In the genomic region with DNA sequence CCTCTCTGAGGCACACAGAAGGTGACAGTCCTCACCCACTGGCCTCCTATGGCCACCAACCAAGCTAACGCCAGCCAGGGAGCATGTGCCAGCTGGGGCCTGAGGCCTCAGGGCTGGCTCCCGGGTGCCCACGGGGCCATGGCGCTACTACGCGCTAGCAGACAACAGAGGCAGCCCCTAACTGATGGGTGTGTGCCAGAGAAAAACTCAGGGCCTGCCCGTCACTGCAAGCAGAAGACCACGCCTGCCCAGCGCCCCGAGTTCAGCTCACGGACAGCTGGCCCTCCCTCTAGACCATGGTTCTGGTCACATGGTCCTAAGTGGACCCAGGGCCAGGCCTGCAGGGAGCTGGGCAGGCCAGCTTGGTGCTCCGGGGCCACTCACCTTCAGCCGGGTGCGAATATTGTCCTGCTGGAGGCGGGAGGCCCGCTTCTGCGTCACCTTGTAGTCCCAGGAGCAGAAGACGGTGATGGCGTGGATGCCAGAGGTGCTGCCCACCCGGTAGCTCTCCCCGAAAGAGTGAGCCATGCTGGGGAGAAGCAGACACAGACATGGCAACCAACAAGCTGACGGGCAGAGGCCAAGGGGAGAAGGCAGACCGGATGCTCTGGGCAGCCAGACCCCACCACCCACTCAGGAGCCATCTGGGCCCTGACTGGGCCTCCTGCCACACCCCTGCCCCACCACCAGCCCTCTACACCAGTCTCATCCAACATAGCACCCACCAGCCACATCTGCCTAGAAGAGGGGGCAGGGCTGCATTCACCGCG, we compare ENCODE assay signal across 14 cellular contexts. TPM values are rescaled to one million over a fixed set of nuclear protein-coding genes. Genes with fewer than 3 reads are reported as not detected.
DNase-seq lines count a peak whose midpoint lies in the region; ATAC-seq and TF ChIP-seq lines count a peak whose summit lies in the region.
"Had no signal": no experiment of that assay in that cellular context is flagged by ENCODE, and none has a peak within 500 bp of the region (broad histone marks: within the 10 kb centered on the region; RNA-seq: fewer than 3 reads in every experiment).

No MANE protein-coding gene starts in this region.

- TF ChIP-seq CTCF in osteoblast (IDR thresholded peaks at IDR 0.05; ENCODE audit: extremely low read depth, low read depth, low read length) (no peak), HFFc6 (IDR thresholded peaks at IDR 0.05) (no peak)

- H3K4me3 Mint-ChIP-seq in IgD-negative memory B cell (peak overlapping the region; percentile 21 to 88 (median 75)), HFFc6 (no peak overlapping the region)
- peak overlapping the region; percentile 81 for H3K4me3 Mint-ChIP-seq in activated naive CD8-positive, alpha-beta T cell treated with anti-CD3 and anti-CD28 coated beads for 36 hours

- no peak overlapping the region for H2AFZ ChIP-seq in osteoblast (ENCODE audit: low read length)
- H2AFZ ChIP-seq: parathyroid adenoma had no signal

- H3K79me2 ChIP-seq in osteoblast (ENCODE audit: insufficient read depth, low read length), result no peaks in the 10 kb centered on the region
- H3K79me2 ChIP-seq: parathyroid adenoma had no signal

- ATAC-seq in HG03521 (IDR thresholded peaks at IDR 0.05; ENCODE audit: unreplicated experiment), result no peak
- ATAC-seq: HCT116 had no signal

- H3K36me3 Mint-ChIP-seq in IgD-negative memory B cell, result no peaks in the 10 kb centered on the region
- H3K36me3 Mint-ChIP-seq in activated naive CD8-positive, alpha-beta T cell treated with anti-CD3 and anti-CD28 coated beads for 36 hours, result peaks cover 56% of the 10 kb centered on the region
- H3K36me3 Mint-ChIP-seq in HFFc6 (ENCODE audit: low read depth), result no peaks in the 10 kb centered on the region

- H3K4me3 ChIP-seq in osteoblast (ENCODE audit: insufficient read depth, low read length), result no peak overlapping the region
- H3K4me3 ChIP-seq: colonic mucosa had no signal

- peak; percentile 22 for DNase-seq in activated gamma-delta T cell treated with Interleukin-2 at 50 U/mL for 16 hours
- DNase-seq in activated gamma-delta T cell (lab: John Stamatoyannopoulos, UW), result no peak
- no peak for DNase-seq in activated naive CD8-positive, alpha-beta T cell treated with anti-CD3 and anti-CD28 coated beads for 36 hours
- DNase-seq in osteoblast (ENCODE audit: insufficient read length, low spot score, missing footprints), result peak; percentile 63
- no peak for DNase-seq in HFFc6
- no peak for DNase-seq in NCI-H128 (lab: John Stamatoyannopoulos, UW; ENCODE audit: unreplicated experiment)
- DNase-seq: colonic mucosa, NCI-H1105 treated with DMSO at 0.1 percent for 48 hours, NCI-H524 treated with DMSO at 0.1 percent for 48 hours had no signal

- no peak overlapping the region for H3K4me2 ChIP-seq in osteoblast (ENCODE audit: insufficient read depth, low read length)

- H3K27ac Mint-ChIP-seq in IgD-negative memory B cell, result peak overlapping the region; percentile 50 to 92 (median 91)
- peak overlapping the region; percentile 93 for H3K27ac Mint-ChIP-seq in activated naive CD8-positive, alpha-beta T cell treated with anti-CD3 and anti-CD28 coated beads for 36 hours
- no peak overlapping the region for H3K27ac Mint-ChIP-seq in HFFc6

- H3K4me1 Mint-ChIP-seq in IgD-negative memory B cell (peaks cover 11 to 33% (median 32%) of the 10 kb centered on the region in 3 donors), HFFc6 (ENCODE audit: low read depth) (no peaks in the 10 kb centered on the region)
- H3K4me1 Mint-ChIP-seq in activated naive CD8-positive, alpha-beta T cell treated with anti-CD3 and anti-CD28 coated beads for 36 hours, result peaks cover 58% of the 10 kb centered on the region

- H3K27ac ChIP-seq in osteoblast (ENCODE audit: low read depth, low read length), result no peak overlapping the region
- H3K27ac ChIP-seq: colonic mucosa, parathyroid adenoma had no signal

- H3K27me3 ChIP-seq in osteoblast (ENCODE audit: insufficient read depth, low read length), result peaks cover under 1% of the 10 kb centered on the region
- H3K27me3 ChIP-seq: colonic mucosa had no signal

- H3K36me3 ChIP-seq in osteoblast (ENCODE audit: insufficient read depth, low read length), result no peaks in the 10 kb centered on the region

- no peaks in the 10 kb centered on the region for H3K9me3 ChIP-seq in osteoblast (ENCODE audit: low read depth, low read length)
- H3K9me3 ChIP-seq: colonic mucosa had no signal

- H3K4me1 ChIP-seq in osteoblast (ENCODE audit: insufficient read depth, low read length), result no peaks in the 10 kb centered on the region

- H3K9me3 Mint-ChIP-seq in IgD-negative memory B cell (no peaks in the 10 kb centered on the region), HFFc6 (no peaks in the 10 kb centered on the region)
- no peaks in the 10 kb centered on the region for H3K9me3 Mint-ChIP-seq in activated naive CD8-positive, alpha-beta T cell treated with anti-CD3 and anti-CD28 coated beads for 36 hours

- H3K27me3 Mint-ChIP-seq in IgD-negative memory B cell (no peaks in the 10 kb centered on the region), HFFc6 (ENCODE audit: insufficient read depth) (peaks cover 6% of the 10 kb centered on the region)
- H3K27me3 Mint-ChIP-seq in activated naive CD8-positive, alpha-beta T cell treated with anti-CD3 and anti-CD28 coated beads for 36 hours, result no peaks in the 10 kb centered on the region

- no peaks in the 10 kb centered on the region for H4K20me1 ChIP-seq in osteoblast (ENCODE audit: insufficient read depth, low read length)

RNA-seq across cellular contexts. Expression of a gene that starts 6.1 kb away (rescaled TPM):
- 212 TPM for polyA plus RNA-seq in IgD-negative memory B cell
- 100 to 1,000 TPM; 119 to 125 TPM for total RNA-seq in activated naive CD8-positive, alpha-beta T cell treated with anti-CD3 and anti-CD28 coated beads for 36 hours
- total RNA-seq in osteoblast, result under 0.01 TPM in 1 of 2 replicates, not detected in the other
- under 1 TPM in 2 of 6 experiments, not detected in 4; 0.20 to 0.59 TPM for total RNA-seq in HFFc6 (2021; fragmentation: NEBNext Ultra II Directional; extraction: Animal tissue kit (Norgen Biotek cat#: 25700))

RNA-seq across cellular contexts. Expression of a gene that starts 8.2 kb away (rescaled TPM):
- polyA plus RNA-seq in IgD-negative memory B cell, result 97.5 TPM
- 100 to 1,000 TPM; 133 to 136 TPM for total RNA-seq in activated naive CD8-positive, alpha-beta T cell treated with anti-CD3 and anti-CD28 coated beads for 36 hours
- not detected in 2 replicates for total RNA-seq in osteoblast
- total RNA-seq in HFFc6 (2021; fragmentation: NEBNext Ultra II Directional; extraction: Animal tissue kit (Norgen Biotek cat#: 25700)), result not detected
- total RNA-seq: fibroblast of lung had no signal

RNA-seq across cellular contexts. Expression of a gene that starts 23.8 kb away (rescaled TPM):
- polyA plus RNA-seq in IgD-negative memory B cell, result not detected
- total RNA-seq in activated naive CD8-positive, alpha-beta T cell treated with anti-CD3 and anti-CD28 coated beads for 36 hours, result not detected
- not detected in 2 replicates for total RNA-seq in osteoblast
- not detected for total RNA-seq in HFFc6 (2021; fragmentation: NEBNext Ultra II Directional; extraction: Animal tissue kit (Norgen Biotek cat#: 25700))
- total RNA-seq: fibroblast of lung had no signal
- polyA plus RNA-seq: fibroblast of lung had no signal

RNA-seq across cellular contexts. Expression of a gene that starts 46.0 kb away (rescaled TPM):
- polyA plus RNA-seq in IgD-negative memory B cell, result 633 TPM
- total RNA-seq in activated naive CD8-positive, alpha-beta T cell treated with anti-CD3 and anti-CD28 coated beads for 36 hours, result 100 to 1,000 TPM; 126 to 127 TPM
- total RNA-seq in osteoblast, result 1.5 and 3.3 TPM in 2 replicates
- 100 to 1,000 TPM in 1 of 6 experiments, 10 to 100 TPM in 5; 44.6 to 104 (median 54.7) TPM for total RNA-seq in HFFc6 (2021; fragmentation: NEBNext Ultra II Directional; extraction: Animal tissue kit (Norgen Biotek cat#: 25700))

Comparison
In these comparisons a context has a peak if more than half of its experiments do, and no peak if none do; other contexts are left out.
1. DNase-seq: peak in activated gamma-delta T cell treated with Interleukin-2 at 50 U/mL for 16 hours (single experiment) and osteoblast (single experiment); none in activated gamma-delta T cell (single experiment), activated naive CD8-positive, alpha-beta T cell treated with anti-CD3 and anti-CD28 coated beads for 36 hours (single experiment), HFFc6 (single experiment) and NCI-H128 (single experiment).
2. RNA of a gene that starts 6.1 kb away (total RNA-seq): 119 to 125 TPM in activated naive CD8-positive, alpha-beta T cell treated with anti-CD3 and anti-CD28 coated beads for 36 hours; 0.20 to 0.59 TPM in HFFc6 and under 0.01 TPM in osteoblast; every median in the first group is over 10 times any median in the second.
3. RNA of a gene that starts 8.2 kb away (total RNA-seq): 133 to 136 TPM in activated naive CD8-positive, alpha-beta T cell treated with anti-CD3 and anti-CD28 coated beads for 36 hours; not detected in osteoblast and not detected in HFFc6; every median in the first group is over 100 times any median in the second.